Comparison of ENCODE assay signal across 1 cellular context in genomic region chr14:50345891-50346422, GRCh38.
TF ChIP-seq lines count a peak whose summit lies in the region.

No MANE protein-coding gene starts in this region.

TF ChIP-seq in GM23338, 12 proteins besides CTCF, POLR2A, EP300 and RAD21 (continued from another document):
- TF ChIP-seq EZH2phosphoT487 (IDR thresholded peaks at IDR 0.05; ENCODE audit: unreplicated experiment) (no peak), REST (IDR thresholded peaks at IDR 0.05; ENCODE audit: unreplicated experiment) (no peak), CREB1 (CRISPR knock-in tag; IDR thresholded peaks at IDR 0.05; ENCODE audit: low read depth) (no peak), JUNB (IDR thresholded peaks at IDR 0.05; ENCODE audit: unreplicated experiment) (no peak), STAT1 (IDR thresholded peaks at IDR 0.05; ENCODE audit: unreplicated experiment) (no peak), ZNF114 (CRISPR knock-in tag; IDR thresholded peaks at IDR 0.05) (no peak), ETS1 (IDR thresholded peaks at IDR 0.05) (no peak)
